In the genomic region with DNA sequence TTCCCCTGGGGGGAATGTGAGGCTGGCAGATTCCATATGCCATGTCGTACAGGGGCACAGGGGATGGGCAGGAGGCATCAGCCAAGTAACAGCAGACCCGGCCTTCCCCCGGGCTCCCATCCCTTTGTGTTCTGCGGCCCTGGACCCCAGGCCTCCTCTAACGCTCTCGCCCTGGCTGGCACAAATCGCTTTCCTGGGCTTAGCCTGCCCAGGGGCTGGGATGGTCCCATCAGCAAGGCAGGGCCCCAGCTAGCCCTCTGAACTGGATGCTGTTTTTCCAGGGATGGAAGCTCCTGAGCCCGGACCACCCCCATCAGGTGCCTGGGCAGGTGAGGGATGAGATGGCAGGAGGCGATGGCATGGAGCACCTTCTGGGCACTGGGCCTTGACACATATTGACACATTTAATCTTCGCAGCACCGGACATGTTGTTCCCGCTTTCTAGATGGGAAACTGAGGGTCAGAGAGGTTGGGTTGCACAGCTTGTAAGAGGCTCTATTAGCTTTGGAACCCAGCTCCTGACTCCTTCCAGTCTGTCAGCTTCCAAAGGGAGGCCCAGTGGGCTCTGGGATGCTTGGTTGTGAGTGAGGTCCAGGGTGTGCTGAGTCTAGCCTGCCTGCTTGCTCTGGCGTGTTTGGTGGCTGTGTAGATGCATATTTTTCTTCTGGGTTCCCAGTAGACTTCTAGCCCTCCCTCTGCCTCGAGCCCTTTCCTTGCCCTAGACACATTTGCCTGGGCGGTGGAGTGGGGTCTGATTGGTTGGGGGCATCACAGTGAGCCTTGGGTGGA, we compare ENCODE assay signal across 20 cellular contexts. TPM values are rescaled to one million over a fixed set of nuclear protein-coding genes. Genes with fewer than 3 reads are reported as not detected.
"Had no signal": no experiment of that assay in that cellular context is flagged by ENCODE, and none has a peak within 500 bp of the region (broad histone marks: within the 10 kb centered on the region; RNA-seq: fewer than 3 reads in every experiment).

No MANE protein-coding gene starts in this region.

- H3K36me3 Mint-ChIP-seq: activated naive CD8-positive, alpha-beta T cell; naive thymus-derived CD8-positive, alpha-beta T cell had no signal

- DNase-seq: activated CD4-positive, alpha-beta T cell treated with anti-CD3 and anti-CD28 coated beads, Interleukin-2, amount 50 U/mL, for 4 hours; activated gamma-delta T cell treated with Interleukin-2 at 50 U/mL for 16 hours; activated T-cell treated with anti-CD3 and anti-CD28 coated beads for 4 hours; amniotic stem cell; brain microvascular endothelial cell; head of caudate nucleus; kidney glomerular epithelial cell; stimulated activated CD4-positive, alpha-beta T cell treated with anti-CD3 and anti-CD28 coated beads, Interleukin-12 subunit alpha, Interleukin-12 subunit beta, amount 100 ng/mL, for 4 hours; stimulated activated CD4-positive, alpha-beta T cell treated with anti-CD3 and anti-CD28 coated beads, Interleukin-1b, Interleukin-23, amount 100 ng/mL, for 48 hours; stimulated activated naive CD8-positive, alpha-beta T cell treated with anti-CD3 and anti-CD28 coated beads, Interleukin-15, Interleukin-2, amounts not matched to agents 100 U/mL and 50 U/mL, for 24 hours; substantia nigra; tibial artery; WERI-Rb-1 had no signal

- H3K9me3 ChIP-seq: tibial artery, vagina had no signal

- H3K27ac Mint-ChIP-seq: activated naive CD8-positive, alpha-beta T cell; activated T-helper 1 cell treated with anti-CD3 and anti-CD28 coated beads, Interleukin-12 subunit alpha, Interleukin-12 subunit beta, Interleukin-2, Interleukin-4 antibody, amounts not matched to agents 30 ng/mL and 10 ng/mL and 1 ng/mL, durations not matched to agents 14 hours and 24 hours and 36 hours; naive thymus-derived CD8-positive, alpha-beta T cell had no signal

- H3K9me3 Mint-ChIP-seq: activated T-helper 1 cell treated with anti-CD3 and anti-CD28 coated beads, Interleukin-12 subunit alpha, Interleukin-12 subunit beta, Interleukin-2, Interleukin-4 antibody, amounts not matched to agents 30 ng/mL and 10 ng/mL and 1 ng/mL, durations not matched to agents 14 hours and 24 hours and 36 hours; central memory CD8-positive, alpha-beta T cell; naive thymus-derived CD8-positive, alpha-beta T cell had no signal

- H3K27me3 Mint-ChIP-seq: activated naive CD8-positive, alpha-beta T cell; central memory CD8-positive, alpha-beta T cell had no signal

- H3K27ac ChIP-seq: brain microvascular endothelial cell, coronary artery, tibial artery, vagina, WERI-Rb-1 had no signal

- H3K4me3 Mint-ChIP-seq: activated naive CD8-positive, alpha-beta T cell; activated T-helper 1 cell treated with anti-CD3 and anti-CD28 coated beads, Interleukin-12 subunit alpha, Interleukin-12 subunit beta, Interleukin-2, Interleukin-4 antibody, amounts not matched to agents 30 ng/mL and 10 ng/mL and 1 ng/mL, durations not matched to agents 14 hours and 24 hours and 36 hours; central memory CD8-positive, alpha-beta T cell; naive thymus-derived CD8-positive, alpha-beta T cell had no signal

- H3K4me1 Mint-ChIP-seq: central memory CD8-positive, alpha-beta T cell had no signal

- ATAC-seq: naive thymus-derived CD8-positive, alpha-beta T cell; stimulated activated naive CD8-positive, alpha-beta T cell treated with anti-CD3 and anti-CD28 coated beads, Interleukin-15, Interleukin-2, amounts not matched to agents 100 U/mL and 50 U/mL, for 24 hours had no signal

- H3K27me3 ChIP-seq: brain microvascular endothelial cell, tibial artery, vagina had no signal

RNA-seq across cellular contexts. Expression of gene GLI2, which starts 40.3 kb away (rescaled TPM):
- total RNA-seq: activated CD8-positive, alpha-beta memory T cell treated with anti-CD3 and anti-CD28 coated beads for 36 hours; naive thymus-derived CD8-positive, alpha-beta T cell had no signal
